ENCODE assay signal across 21 cellular contexts in the genomic region with DNA sequence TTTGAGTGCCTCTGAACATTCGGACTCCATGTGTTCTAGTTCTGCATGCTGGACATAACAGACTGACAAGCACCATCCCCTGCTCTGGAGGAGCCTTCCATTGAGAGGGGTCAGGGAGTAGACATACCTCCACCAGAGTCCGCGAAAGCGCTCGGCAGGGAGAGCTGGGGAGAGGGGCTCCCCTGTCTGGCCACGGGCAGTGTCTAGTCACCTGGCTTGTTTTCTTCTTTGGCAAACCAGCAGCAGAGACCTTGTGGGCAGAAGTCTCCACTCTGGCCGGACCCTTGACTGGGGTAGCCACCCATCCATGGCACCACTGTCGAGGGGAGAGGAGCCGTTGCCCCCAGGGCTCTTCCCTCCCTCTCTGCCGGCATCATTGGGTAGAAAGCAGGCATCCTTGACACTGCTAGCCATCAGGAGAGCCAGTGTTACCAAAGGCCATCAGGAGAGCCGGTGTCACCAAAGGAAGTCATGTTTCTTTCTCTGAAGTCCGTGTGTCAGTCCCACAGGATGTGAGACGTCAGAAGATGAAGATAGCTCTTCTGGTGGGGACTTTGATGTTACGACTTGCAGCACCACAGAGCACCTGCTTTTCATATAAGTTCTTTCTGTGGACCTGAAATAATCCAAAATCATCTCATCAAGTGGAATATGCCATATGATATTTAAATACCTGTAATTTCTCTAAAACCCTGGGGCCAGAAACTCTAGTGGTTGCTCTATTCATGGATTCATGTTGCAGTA.
DNase-seq lines count a peak whose midpoint lies in the region; ATAC-seq and TF ChIP-seq lines count a peak whose summit lies in the region.
"Had no signal": no experiment of that assay in that cellular context is flagged by ENCODE, and none has a peak within 500 bp of the region (broad histone marks: within the 10 kb centered on the region; RNA-seq: fewer than 3 reads in every experiment).

No MANE protein-coding gene starts in this region.

- H3K9ac ChIP-seq in Loucy (ENCODE audit: low read depth, low read length, poor library complexity, severe bottlenecking) = no peak overlapping the region

- peaks cover 29% of the 10 kb centered on the region for H3K4me1 Mint-ChIP-seq in stimulated activated naive CD8-positive, alpha-beta T cell treated with anti-CD3 and anti-CD28 coated beads, Interleukin-15, amount 100 ng/mL, for 72 hours
- peaks cover 4 to 34% (median 33%) of the 10 kb centered on the region in 7 donors for H3K4me1 Mint-ChIP-seq in naive thymus-derived CD4-positive, alpha-beta T cell

- intact Hi-C loops in naive thymus-derived CD4-positive, alpha-beta T cell (cut with micrococcal nuclease) = no loop called here
- intact Hi-C loops in PC-9 (cut with micrococcal nuclease; ENCODE audit: unreplicated experiment) = no loop called here

- H3K4me3 Mint-ChIP-seq in stimulated activated naive CD8-positive, alpha-beta T cell treated with anti-CD3 and anti-CD28 coated beads, Interleukin-15, amount 100 ng/mL, for 72 hours = no peak overlapping the region
- H3K4me3 Mint-ChIP-seq in naive thymus-derived CD4-positive, alpha-beta T cell = peak overlapping the region in 2 of 10 donors; percentile 1 to 5
- H3K4me3 Mint-ChIP-seq: activated B cell treated with CpG ODN at 0.5 μM for 24 hours; activated CD4-positive, alpha-beta memory T cell treated with anti-CD3 and anti-CD28 coated beads for 36 hours; CD14-positive monocyte; HFFc6 had no signal

- POLR2A ChIA-PET in naive thymus-derived CD4-positive, alpha-beta T cell (lab: Charles Lee) = no interaction called here
- POLR2A ChIA-PET in PC-9 (lab: Charles Lee; ENCODE audit: unreplicated experiment) = no interaction called here

- no peaks in the 10 kb centered on the region for H3K27me3 Mint-ChIP-seq in stimulated activated naive CD8-positive, alpha-beta T cell treated with anti-CD3 and anti-CD28 coated beads, Interleukin-15, amount 100 ng/mL, for 72 hours
- H3K27me3 Mint-ChIP-seq in naive thymus-derived CD4-positive, alpha-beta T cell = no peaks in the 10 kb centered on the region
- H3K27me3 Mint-ChIP-seq: activated B cell treated with CpG ODN at 0.5 μM for 24 hours; activated CD4-positive, alpha-beta memory T cell treated with anti-CD3 and anti-CD28 coated beads for 36 hours had no signal

- peak overlapping the region; percentile 25 for H3K4me2 ChIP-seq in Loucy (ENCODE audit: low read depth, low read length, poor library complexity, severe bottlenecking)
- no peak overlapping the region for H3K4me2 ChIP-seq in PC-9

- H3K36me3 ChIP-seq in Loucy (ENCODE audit: insufficient read depth, low read length) (peaks cover 5% of the 10 kb centered on the region; the same call in 1 of the 2 replicates), PC-9 (ENCODE audit: low read depth) (no peaks in the 10 kb centered on the region)
- peaks cover 0 to 8% (median 0%) of the 10 kb centered on the region in 3 experiments for H3K36me3 ChIP-seq in naive thymus-derived CD4-positive, alpha-beta T cell (ENCODE audit: control insufficient read depth in 2 of 3, insufficient read depth in 3 of 3, low read length in 3 of 3)

- H3F3A ChIP-seq in Loucy (ENCODE audit: low read depth) (no peaks in the 10 kb centered on the region), PC-9 (ENCODE audit: insufficient read depth, low read depth) (no peaks in the 10 kb centered on the region)

- peaks cover 8% of the 10 kb centered on the region for H4K20me1 ChIP-seq in Loucy (ENCODE audit: insufficient read depth, low read length, poor library complexity, severe bottlenecking)
- H4K20me1 ChIP-seq in PC-9 (ENCODE audit: insufficient read depth) = peaks cover 31% of the 10 kb centered on the region

- H3K36me3 Mint-ChIP-seq in naive thymus-derived CD4-positive, alpha-beta T cell = peaks cover 6 to 44% (median 6%) of the 10 kb centered on the region in 5 donors

- H3K4me3 ChIP-seq in Loucy (ENCODE audit: low read length, poor library complexity, severe bottlenecking) (no peak overlapping the region), PC-9 (no peak overlapping the region)
- H3K4me3 ChIP-seq in naive thymus-derived CD4-positive, alpha-beta T cell (ENCODE audit: low read length) = no peak overlapping the region
- H3K4me3 ChIP-seq: GM12878 had no signal

- peak overlapping the region; percentile 13 to 59 for H3K27ac Mint-ChIP-seq in stimulated activated naive CD8-positive, alpha-beta T cell treated with anti-CD3 and anti-CD28 coated beads, Interleukin-15, amount 100 ng/mL, for 72 hours
- H3K27ac Mint-ChIP-seq in naive thymus-derived CD4-positive, alpha-beta T cell = peak overlapping the region in 3 of 9 donors; percentile 26 to 81 (median 43)
- H3K27ac Mint-ChIP-seq: activated B cell treated with CpG ODN at 0.5 μM for 24 hours; activated CD4-positive, alpha-beta memory T cell treated with anti-CD3 and anti-CD28 coated beads for 36 hours; HFFc6 had no signal

- no peak for DNase-seq in stimulated activated naive CD8-positive, alpha-beta T cell treated with anti-CD3 and anti-CD28 coated beads, Interleukin-15, amount 100 ng/mL, for 72 hours
- no peak for DNase-seq in stimulated activated naive CD8-positive, alpha-beta T cell treated with anti-CD3 and anti-CD28 coated beads, Interleukin-15, Interleukin-2, amounts not matched to agents 100 U/mL and 50 U/mL, for 24 hours
- DNase-seq in naive thymus-derived CD4-positive, alpha-beta T cell = peak in 5 of 9 donors; percentile 17 to 25 (median 21)
- DNase-seq in PC-9 = no peak
- no peak for DNase-seq in nucleus accumbens (lab: John Stamatoyannopoulos, UW)
- DNase-seq: activated B cell treated with CpG ODN at 0.5 μM for 24 hours; activated CD4-positive, alpha-beta memory T cell treated with anti-CD3 and anti-CD28 coated beads for 36 hours; activated gamma-delta T cell; HFFc6; hypothalamus; mesendoderm; NCI-H1436 treated with DMSO at 0.1 percent for 48 hours; NCI-H446; NCI-H774; small intestine; stimulated activated CD4-positive, alpha-beta T cell treated with anti-CD3 and anti-CD28 coated beads, Interleukin-2, amount 100 ng/mL, for 48 hours had no signal

- TF ChIP-seq CTCF in Loucy (conservative IDR thresholded peaks at IDR 0.05; ENCODE audit: low read length) (no peak), PC-9 (conservative IDR thresholded peaks at IDR 0.05) (no peak)

- no peaks in the 10 kb centered on the region for H3K9me3 Mint-ChIP-seq in stimulated activated naive CD8-positive, alpha-beta T cell treated with anti-CD3 and anti-CD28 coated beads, Interleukin-15, amount 100 ng/mL, for 72 hours
- H3K9me3 Mint-ChIP-seq in naive thymus-derived CD4-positive, alpha-beta T cell = peaks cover 0 to 5% (median 0%) of the 10 kb centered on the region in 11 donors
- H3K9me3 Mint-ChIP-seq: activated CD4-positive, alpha-beta memory T cell treated with anti-CD3 and anti-CD28 coated beads for 36 hours; brain had no signal

- no peaks in the 10 kb centered on the region for H3K27me3 ChIP-seq in Loucy (ENCODE audit: insufficient read depth, low read length, poor library complexity, severe bottlenecking)
- H3K27me3 ChIP-seq in naive thymus-derived CD4-positive, alpha-beta T cell (ENCODE audit: control insufficient read depth in 2 of 2, insufficient read depth in 2 of 2, low read length in 2 of 2) = no peaks in the 10 kb centered on the region
- no peaks in the 10 kb centered on the region for H3K27me3 ChIP-seq in PC-9 (ENCODE audit: insufficient read depth, low read depth)

- H3K9me3 ChIP-seq in Loucy (ENCODE audit: insufficient read depth, low read depth, low read length) (no peaks in the 10 kb centered on the region), PC-9 (ENCODE audit: insufficient read depth, low read depth) (no peaks in the 10 kb centered on the region)
- H3K9me3 ChIP-seq in naive thymus-derived CD4-positive, alpha-beta T cell (ENCODE audit: control insufficient read depth in 2 of 3, low read length in 3 of 3) = no peaks in the 10 kb centered on the region

- BruUV-seq in PC-9 (replicated peaks; lab: Mats Ljungman, UMichigan) = no TSS peak

- CTCF ChIA-PET in naive thymus-derived CD4-positive, alpha-beta T cell (lab: Charles Lee) = no interaction called here
- CTCF ChIA-PET in PC-9 (lab: Charles Lee) = no interaction called here

- H3K9me2 ChIP-seq in Loucy (replicated peaks; ENCODE audit: low read depth, low read length) (no peaks in the 10 kb centered on the region), PC-9 (ENCODE audit: insufficient read depth) (no peaks in the 10 kb centered on the region)

- peaks cover 10% of the 10 kb centered on the region for H3K4me1 ChIP-seq in Loucy (ENCODE audit: insufficient read depth, low read length, poor library complexity, severe bottlenecking)
- H3K4me1 ChIP-seq in naive thymus-derived CD4-positive, alpha-beta T cell (ENCODE audit: control insufficient read depth in 2 of 2, insufficient read depth in 2 of 2, low read length in 2 of 2) = peaks cover 0 to 5% of the 10 kb centered on the region in 2 donors
- no peaks in the 10 kb centered on the region for H3K4me1 ChIP-seq in PC-9 (replicated peaks; ENCODE audit: insufficient read depth)

- no peak for ATAC-seq in stimulated activated naive CD8-positive, alpha-beta T cell treated with anti-CD3 and anti-CD28 coated beads, Interleukin-15, amount 100 ng/mL, for 72 hours
- ATAC-seq in stimulated activated naive CD8-positive, alpha-beta T cell treated with anti-CD3 and anti-CD28 coated beads, Interleukin-15, Interleukin-2, amounts not matched to agents 100 U/mL and 50 U/mL, for 24 hours = no peak
- ATAC-seq in naive thymus-derived CD4-positive, alpha-beta T cell = no peak
- no peak for ATAC-seq in GM19397 (IDR thresholded peaks at IDR 0.05; ENCODE audit: unreplicated experiment)
- ATAC-seq: GM12878 had no signal

- H2AFZ ChIP-seq in Loucy (ENCODE audit: low read length) (no peak overlapping the region), PC-9 (no peak overlapping the region)

- H3K27ac ChIP-seq in naive thymus-derived CD4-positive, alpha-beta T cell (ENCODE audit: low read depth, low read length) = no peak overlapping the region
- no peak overlapping the region for H3K27ac ChIP-seq in PC-9

- H3K79me2 ChIP-seq in Loucy (ENCODE audit: insufficient read depth, low read length) (peaks cover 30% of the 10 kb centered on the region; the same call in 1 of the 2 replicates), PC-9 (ENCODE audit: low read depth) (no peaks in the 10 kb centered on the region)

Comparison
In these comparisons a context has a peak if more than half of its experiments do, and no peak if none do; other contexts are left out.
1. DNase-seq: peak in naive thymus-derived CD4-positive, alpha-beta T cell (5 of 9); none in stimulated activated naive CD8-positive, alpha-beta T cell treated with anti-CD3 and anti-CD28 coated beads, Interleukin-15, amount 100 ng/mL, for 72 hours (0 of 2), stimulated activated naive CD8-positive, alpha-beta T cell treated with anti-CD3 and anti-CD28 coated beads, Interleukin-15, Interleukin-2, amounts not matched to agents 100 U/mL and 50 U/mL, for 24 hours (single experiment), PC-9 (0 of 2) and nucleus accumbens (0 of 56).